17 cellular contexts compared by ENCODE assay signal in genomic region chr5:176528301-176528700, GRCh38. TPM values are rescaled to one million over a fixed set of nuclear protein-coding genes. Genes with fewer than 3 reads are reported as not detected.
DNase-seq lines count a peak whose midpoint lies in the region; ATAC-seq, FAIRE-seq and TF ChIP-seq lines count a peak whose summit lies in the region.
"Had no signal": no experiment of that assay in that cellular context is flagged by ENCODE, and none has a peak within 500 bp of the region (broad histone marks: within the 10 kb centered on the region; RNA-seq: fewer than 3 reads in every experiment).

No MANE protein-coding gene starts in this region.

- TF ChIP-seq POLR2A in tibial nerve (IDR thresholded peaks at IDR 0.05) = no peak

- peak overlapping the region; percentile 11 for H3K27ac ChIP-seq in left ventricle myocardium inferior (replicated peaks)
- no peak overlapping the region for H3K27ac ChIP-seq in right atrium auricular region
- H3K27ac ChIP-seq in kidney (ENCODE audit: low read depth in 2 of 2, low read length in 2 of 2) = no peak overlapping the region
- peak overlapping the region in 3 of 4 donors; percentile 8 to 24 (median 11) for H3K27ac ChIP-seq in tibial nerve
- H3K27ac ChIP-seq: GM23248, SK-N-MC had no signal

- H3K4me1 ChIP-seq in left ventricle myocardium inferior (peaks cover 48% of the 10 kb centered on the region), right atrium auricular region (peaks cover 0 to 35% of the 10 kb centered on the region in 2 donors), kidney (ENCODE audit: control insufficient read depth in 1 of 2, insufficient read depth in 1 of 2, low read depth in 1 of 2, low read length in 2 of 2) (peaks cover 0 to 5% of the 10 kb centered on the region in 2 donors), tibial nerve (peaks cover 0 to 52% (median 33%) of the 10 kb centered on the region in 4 donors)

- CTCF ChIA-PET in T-cell (lab: Charles Lee) = no interaction called here

- H3K36me3 ChIP-seq in left ventricle myocardium inferior (peaks cover 48% of the 10 kb centered on the region), right atrium auricular region (peaks cover 53% of the 10 kb centered on the region), kidney (ENCODE audit: control insufficient read depth in 1 of 2, insufficient read depth in 2 of 2, low read length in 2 of 2) (peaks cover 15 to 27% of the 10 kb centered on the region in 2 donors), tibial nerve (peaks cover 0 to 64% (median 22%) of the 10 kb centered on the region in 3 donors)

- POLR2A ChIA-PET in T-cell (lab: Charles Lee) = no interaction called here

- TF ChIP-seq EP300 in tibial nerve (IDR thresholded peaks at IDR 0.05) = no peak

- H3K36me3 Mint-ChIP-seq in T-cell = peaks cover 15% of the 10 kb centered on the region

- no peaks in the 10 kb centered on the region for H3K27me3 Mint-ChIP-seq in T-cell
- H3K27me3 Mint-ChIP-seq: activated CD8-positive, alpha-beta memory T cell treated with anti-CD3 and anti-CD28 coated beads, Interleukin-2, amount 10 ng/mL, durations not matched to agents 7 days and 5 days had no signal

- peaks cover 35 to 45% (median 42%) of the 10 kb centered on the region in 3 donors for H3K4me1 Mint-ChIP-seq in T-cell

- DNase-seq in left ventricle myocardium inferior (no peak), right atrium auricular region (ENCODE audit: low spot score) (no peak), T-cell (no peak), kidney (peak; percentile 53), tibial nerve (ENCODE audit: low spot score in 2 of 2) (no peak), CD1c-positive myeloid dendritic cell (ENCODE audit: extremely low spot score) (no peak)
- DNase-seq: activated CD8-positive, alpha-beta memory T cell treated with anti-CD3 and anti-CD28 coated beads, Interleukin-2, amount 10 ng/mL, durations not matched to agents 7 days and 5 days; activated naive CD4-positive, alpha-beta T cell; effector CD4-positive, alpha-beta T cell; GM23248; NCI-H146 had no signal

- H3K9me3 ChIP-seq in left ventricle myocardium inferior (replicated peaks) (no peaks in the 10 kb centered on the region), right atrium auricular region (no peaks in the 10 kb centered on the region), kidney (ENCODE audit: control insufficient read depth in 1 of 2, low read length in 2 of 2) (no peaks in the 10 kb centered on the region), tibial nerve (no peaks in the 10 kb centered on the region)

- no peak overlapping the region for H3K9ac ChIP-seq in kidney (ENCODE audit: low read length in 2 of 2)
- H3K9ac ChIP-seq: GM23248 had no signal

- peak overlapping the region; percentile 59 to 72 for H3K27ac Mint-ChIP-seq in T-cell

- H3K27me3 ChIP-seq in left ventricle myocardium inferior (ENCODE audit: low read depth) (no peaks in the 10 kb centered on the region), right atrium auricular region (no peaks in the 10 kb centered on the region), tibial nerve (no peaks in the 10 kb centered on the region)

- TF ChIP-seq CTCF in left ventricle myocardium inferior (IDR thresholded peaks at IDR 0.05; ENCODE audit: borderline replicate concordance) (no peak), right atrium auricular region (IDR thresholded peaks at IDR 0.05) (no peak), kidney (IDR thresholded peaks at IDR 0.05; ENCODE audit: borderline replicate concordance, extremely low read depth, insufficient read depth) (no peak), tibial nerve (IDR thresholded peaks at IDR 0.05) (no peak)

- H3K9me3 Mint-ChIP-seq in T-cell = no peaks in the 10 kb centered on the region

- intact Hi-C loops in left ventricle myocardium inferior (cut with micrococcal nuclease) (no loop called here), kidney (cut with DNase I) (no loop called here)

- 55 to 61% methylated on average over 10 to 11 of the region's 11 CpGs for WGBS in tibial nerve, 2 donors

- no peak for FAIRE-seq in kidney (lab: Jason Lieb, UNC)
- FAIRE-seq: bronchial epithelial cell had no signal

- peak overlapping the region in 2 of 3 donors; percentile 21 to 58 for H3K4me3 Mint-ChIP-seq in T-cell
- H3K4me3 Mint-ChIP-seq: activated CD8-positive, alpha-beta memory T cell treated with anti-CD3 and anti-CD28 coated beads, Interleukin-2, amount 10 ng/mL, durations not matched to agents 7 days and 5 days had no signal

- ATAC-seq in T-cell (replicated peaks in 1 of 4) = no peak
- ATAC-seq in HG02852 (IDR thresholded peaks at IDR 0.05; ENCODE audit: unreplicated experiment) = no peak
- ATAC-seq: activated CD8-positive, alpha-beta memory T cell treated with anti-CD3 and anti-CD28 coated beads, Interleukin-2, amount 10 ng/mL, durations not matched to agents 7 days and 5 days; left lobe of liver had no signal

- H3K4me3 ChIP-seq in left ventricle myocardium inferior = no peak overlapping the region
- H3K4me3 ChIP-seq in right atrium auricular region = no peak overlapping the region
- no peak overlapping the region for H3K4me3 ChIP-seq in kidney (ENCODE audit: low read length in 2 of 2)
- H3K4me3 ChIP-seq in tibial nerve = no peak overlapping the region
- H3K4me3 ChIP-seq: GM23248, SK-N-MC had no signal

RNA-seq across cellular contexts. Expression of gene RNF44, which starts 8.9 kb away (rescaled TPM):
- 28.2 TPM for total RNA-seq in left ventricle myocardium inferior
- 10 to 100 TPM; 10.7 to 12.4 TPM for total RNA-seq in right atrium auricular region
- 100 to 1,000 TPM; 250 to 319 (median 294) TPM for total RNA-seq in T-cell
- 61.8 TPM for total RNA-seq in kidney
- 12.5 TPM for polyA plus RNA-seq in kidney (ENCODE audit: insufficient read depth, low read depth, low replicate concordance)
- 10 to 100 TPM; 11.1 to 28.5 (median 21.8) TPM for total RNA-seq in tibial nerve

RNA-seq across cellular contexts. Expression of gene CDHR2, which starts 20.8 kb away (rescaled TPM):
- total RNA-seq in left ventricle myocardium inferior (0.33 TPM), right atrium auricular region (under 1 TPM in 1 of 2 donors, not detected in 1; 0.12 TPM), T-cell (1 to 10 TPM; 1.6 to 3.1 (median 2.8) TPM), kidney (4.2 TPM), tibial nerve (not detected)
- polyA plus RNA-seq in kidney (ENCODE audit: insufficient read depth, low read depth, low replicate concordance) = 8.0 TPM
- total RNA-seq: GM23248, HT1080, myocyte had no signal
- polyA plus RNA-seq: GM23248 had no signal

Comparison
In these comparisons a context has a peak if more than half of its experiments do, and no peak if none do; other contexts are left out.
1. H3K27ac ChIP-seq: peak in left ventricle myocardium inferior (single experiment) and tibial nerve (3 of 4); none in right atrium auricular region (0 of 2) and kidney (0 of 2).